Comparison of ENCODE assay signal across 2 cellular contexts in the genomic region with DNA sequence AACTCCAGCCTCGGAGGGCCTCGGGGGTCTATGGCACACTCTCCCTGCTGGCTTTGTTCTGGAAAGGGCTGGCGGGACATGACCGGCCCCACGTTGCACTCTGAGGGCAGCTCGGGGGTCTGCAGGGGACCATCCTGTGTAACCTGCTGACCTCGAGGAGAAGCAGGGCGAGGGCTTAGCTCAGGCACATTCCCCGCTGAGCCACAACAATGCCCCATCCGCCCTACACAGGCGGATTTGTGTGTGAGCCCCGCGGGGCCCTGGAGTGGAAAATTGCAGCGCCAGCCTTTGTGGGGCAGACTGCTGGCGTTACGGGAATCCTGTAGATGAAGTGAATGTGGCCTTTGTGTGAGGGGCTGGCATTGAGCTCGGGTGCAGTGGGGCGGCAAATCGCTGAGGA. TPM values are rescaled to one million over a fixed set of nuclear protein-coding genes. Genes with fewer than 3 reads are reported as not detected.
"Had no signal": no experiment of that assay in that cellular context is flagged by ENCODE, and none has a peak within 500 bp of the region (broad histone marks: within the 10 kb centered on the region; RNA-seq: fewer than 3 reads in every experiment).

No MANE protein-coding gene starts in this region.

RNA-seq across cellular contexts. Expression of a gene that starts 9.5 kb away (rescaled TPM):
- total RNA-seq: G401, GM12878 had no signal
- polyA plus RNA-seq: GM12878 had no signal
